Comparison of ENCODE assay signal across 1 cellular context in genomic region chr1:168709407-168709891, GRCh38.
TF ChIP-seq lines count a peak whose summit lies in the region.

No MANE protein-coding gene starts in this region.

TF ChIP-seq in WTC11, 78 proteins besides CTCF, POLR2A, EP300 and RAD21 (continued from another document):
- no peak for TF ChIP-seq ZNF281 (CRISPR knock-in tag; IDR thresholded peaks at IDR 0.05)
- TF ChIP-seq ZNF263 (CRISPR knock-in tag; IDR thresholded peaks at IDR 0.05; ENCODE audit: low read depth) = no peak
- TF ChIP-seq NR1H2 (CRISPR knock-in tag; IDR thresholded peaks at IDR 0.05) = no peak
- no peak for TF ChIP-seq ZNF138 (CRISPR knock-in tag; conservative IDR thresholded peaks at IDR 0.05)
- TF ChIP-seq HMGA2 (CRISPR knock-in tag; IDR thresholded peaks at IDR 0.05) = no peak
- no peak for TF ChIP-seq SMAD3 (CRISPR knock-in tag; IDR thresholded peaks at IDR 0.05; ENCODE audit: borderline replicate concordance)
- no peak for TF ChIP-seq E2F5 (CRISPR knock-in tag; IDR thresholded peaks at IDR 0.05)
- TF ChIP-seq NFYB (CRISPR knock-in tag; conservative IDR thresholded peaks at IDR 0.05; ENCODE audit: low read depth) = no peak
- no peak for TF ChIP-seq NFE2L1 (CRISPR knock-in tag; IDR thresholded peaks at IDR 0.05)
- no peak for TF ChIP-seq AR (CRISPR knock-in tag; IDR thresholded peaks at IDR 0.05)
